ENCODE assay signal across 29 cellular contexts in genomic region chr13:81582381-81582780, GRCh38.
"Had no signal": no experiment of that assay in that cellular context is flagged by ENCODE, and none has a peak within 500 bp of the region (broad histone marks: within the 10 kb centered on the region; RNA-seq: fewer than 3 reads in every experiment).

No MANE protein-coding gene starts in this region.

- H3K4me1 ChIP-seq: parathyroid adenoma, psoas muscle, right lobe of liver, stomach, thyroid gland, upper lobe of left lung, uterus had no signal

- H3K9me3 Mint-ChIP-seq: nephron progenitor cell, neural crest cell had no signal

- H3K27me3 ChIP-seq: ovary, right lobe of liver, sigmoid colon, stomach, thyroid gland, tibial nerve, upper lobe of left lung, uterus had no signal

- H3K27me3 Mint-ChIP-seq: naive thymus-derived CD8-positive, alpha-beta T cell; natural killer cell treated with Interleukin-12 subunit alpha and Interleukin-12 subunit beta and Interleukin-15 and Interleukin-18, amount 100 ng/mL, for 72 hours; progenitor cell of endocrine pancreas; stimulated activated naive B cell treated with anti-CD40 and anti-IgM and Interleukin-4, amounts not matched to agents 10 μg/mL and 1 μg/mL and 100 μg/mL, for 72 hours; stimulated activated naive CD8-positive, alpha-beta T cell treated with anti-CD3 and anti-CD28 coated beads, Interleukin-15, Interleukin-2, amounts not matched to agents 100 ng/mL and 50 ng/mL, for 24 hours had no signal

- DNase-seq: naive thymus-derived CD8-positive, alpha-beta T cell; nephron progenitor cell; occipital lobe; ovary; posterior cingulate gyrus; psoas muscle; right cardiac atrium; right lobe of liver; sigmoid colon; small intestine; stimulated activated CD4-positive, alpha-beta T cell treated with anti-CD3 and anti-CD28 coated beads, Interleukin-15, amount 100 ng/mL, for 24 hours; stimulated activated CD4-positive, alpha-beta T cell treated with anti-CD3 and anti-CD28 coated beads, Interleukin-2, amount 100 ng/mL, for 24 hours; stimulated activated CD4-positive, alpha-beta T cell treated with anti-CD3 and anti-CD28 coated beads, Interleukin-2, amount 100 ng/mL, for 48 hours; stimulated activated CD4-positive, alpha-beta T cell treated with anti-CD3 and anti-CD28 coated beads, Interleukin-4, amount 100 ng/mL, for 24 hours; stimulated activated naive B cell treated with anti-CD40 and anti-IgM and Interleukin-4, amounts not matched to agents 10 μg/mL and 1 μg/mL and 100 μg/mL, for 72 hours; stimulated activated naive CD4-positive, alpha-beta T cell treated with Interleukin-2 at 50 U/mL for 16 hours; stomach; thyroid gland; trophoblast cell; upper lobe of left lung; uterus had no signal

- H3K36me3 Mint-ChIP-seq: naive thymus-derived CD8-positive, alpha-beta T cell; stimulated activated effector memory CD8-positive, alpha-beta T cell treated with anti-CD3 and anti-CD28 coated beads, Interleukin-12 subunit alpha, Interleukin-12 subunit beta, amount 100 ng/mL, for 72 hours; stimulated activated naive B cell treated with anti-CD40 and anti-IgM and Interleukin-4, amounts not matched to agents 10 μg/mL and 1 μg/mL and 100 μg/mL, for 72 hours had no signal

- H3K4me1 Mint-ChIP-seq: naive thymus-derived CD8-positive, alpha-beta T cell; nephron progenitor cell; stimulated activated effector memory CD8-positive, alpha-beta T cell treated with anti-CD3 and anti-CD28 coated beads, Interleukin-12 subunit alpha, Interleukin-12 subunit beta, amount 100 ng/mL, for 72 hours; stimulated activated naive B cell treated with anti-CD40 and anti-IgM and Interleukin-4, amounts not matched to agents 10 μg/mL and 1 μg/mL and 100 μg/mL, for 72 hours had no signal

- H3K4me3 Mint-ChIP-seq: naive thymus-derived CD8-positive, alpha-beta T cell; natural killer cell treated with Interleukin-12 subunit alpha and Interleukin-12 subunit beta and Interleukin-15 and Interleukin-18, amount 100 ng/mL, for 72 hours; nephron progenitor cell; neural crest cell; stimulated activated effector memory CD8-positive, alpha-beta T cell treated with anti-CD3 and anti-CD28 coated beads, Interleukin-12 subunit alpha, Interleukin-12 subunit beta, amount 100 ng/mL, for 72 hours; stimulated activated naive B cell treated with anti-CD40 and anti-IgM and Interleukin-4, amounts not matched to agents 10 μg/mL and 1 μg/mL and 100 μg/mL, for 72 hours; stimulated activated naive CD8-positive, alpha-beta T cell treated with anti-CD3 and anti-CD28 coated beads, Interleukin-15, Interleukin-2, amounts not matched to agents 100 ng/mL and 50 ng/mL, for 24 hours had no signal

- H3K27ac ChIP-seq: ovary, parathyroid adenoma, psoas muscle, right lobe of liver, sigmoid colon, stomach, thoracic aorta, thyroid gland, tibial nerve, upper lobe of left lung, uterus had no signal

- H3K4me3 ChIP-seq: ovary, psoas muscle, right lobe of liver, sigmoid colon, stomach, thoracic aorta, thyroid gland, tibial nerve, upper lobe of left lung, uterus had no signal

- H3K27ac Mint-ChIP-seq: naive thymus-derived CD8-positive, alpha-beta T cell; natural killer cell treated with Interleukin-12 subunit alpha and Interleukin-12 subunit beta and Interleukin-15 and Interleukin-18, amount 100 ng/mL, for 72 hours; nephron progenitor cell; progenitor cell of endocrine pancreas; stimulated activated effector memory CD8-positive, alpha-beta T cell treated with anti-CD3 and anti-CD28 coated beads, Interleukin-12 subunit alpha, Interleukin-12 subunit beta, amount 100 ng/mL, for 72 hours; stimulated activated naive B cell treated with anti-CD40 and anti-IgM and Interleukin-4, amounts not matched to agents 10 μg/mL and 1 μg/mL and 100 μg/mL, for 72 hours; stimulated activated naive CD8-positive, alpha-beta T cell treated with anti-CD3 and anti-CD28 coated beads, Interleukin-15, Interleukin-2, amounts not matched to agents 100 ng/mL and 50 ng/mL, for 24 hours had no signal

- H3K36me3 ChIP-seq: ovary, right lobe of liver, sigmoid colon, stomach, thoracic aorta, thyroid gland, tibial nerve, upper lobe of left lung, uterus had no signal

- ATAC-seq: naive thymus-derived CD8-positive, alpha-beta T cell; natural killer cell treated with Interleukin-12 subunit alpha and Interleukin-12 subunit beta and Interleukin-15 and Interleukin-18, amount 100 ng/mL, for 72 hours; psoas muscle; right cardiac atrium; right lobe of liver; stimulated activated effector memory CD8-positive, alpha-beta T cell treated with anti-CD3 and anti-CD28 coated beads, Interleukin-12 subunit alpha, Interleukin-12 subunit beta, amount 100 ng/mL, for 72 hours; stimulated activated naive B cell treated with anti-CD40 and anti-IgM and Interleukin-4, amounts not matched to agents 10 μg/mL and 1 μg/mL and 100 μg/mL, for 72 hours had no signal

- H3K79me2 ChIP-seq: parathyroid adenoma had no signal

- H3K9me3 ChIP-seq: ovary, psoas muscle, right lobe of liver, sigmoid colon, stomach, thoracic aorta, thyroid gland, tibial nerve, upper lobe of left lung, uterus had no signal

- H2AFZ ChIP-seq: parathyroid adenoma had no signal
